ENCODE assay signal across 9 cellular contexts in the genomic region with DNA sequence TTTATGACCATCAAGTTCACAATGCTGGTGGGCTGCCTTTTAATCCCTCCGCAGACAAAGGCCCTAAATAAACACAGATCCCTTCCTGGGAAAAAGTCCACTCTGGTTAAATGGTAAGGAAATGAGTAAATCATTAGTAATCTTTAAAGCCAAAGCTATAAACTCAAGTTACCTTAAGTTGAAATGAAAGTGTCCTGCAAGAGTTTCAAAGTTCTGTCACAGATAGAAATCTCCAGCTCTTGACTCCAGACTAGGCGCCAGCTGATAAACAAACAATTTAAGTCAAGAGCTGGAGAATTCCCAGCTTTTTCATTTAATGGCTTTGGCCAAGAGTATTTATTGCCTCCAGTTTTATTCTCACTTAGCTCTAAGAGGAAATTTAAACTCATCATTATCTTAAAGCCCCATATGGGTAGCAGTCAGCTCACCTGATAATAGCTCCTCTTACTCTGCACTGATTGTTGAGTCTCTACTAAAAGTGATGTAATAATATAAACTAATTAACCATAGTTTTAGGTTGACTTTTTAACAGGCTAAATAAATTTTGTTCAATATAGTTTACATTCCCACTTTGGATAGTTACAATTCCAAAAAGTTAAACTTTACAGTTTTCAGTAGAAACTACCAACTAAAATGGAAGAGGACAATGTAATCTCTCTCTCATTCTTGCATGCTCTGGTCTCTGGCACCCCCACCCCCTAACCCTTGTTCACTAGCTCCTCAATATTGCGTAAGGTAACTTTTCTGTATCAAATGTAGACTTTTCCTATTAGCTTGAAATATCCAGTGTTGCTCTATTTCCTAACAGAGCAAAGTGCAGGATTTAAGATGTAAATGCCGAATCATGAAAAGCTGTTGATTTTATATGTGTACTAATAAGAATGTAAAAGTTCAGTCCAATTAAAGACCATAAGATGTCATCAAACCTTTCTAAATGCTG. TPM values are rescaled to one million over a fixed set of nuclear protein-coding genes. Genes with fewer than 3 reads are reported as not detected.
DNase-seq lines count a peak whose midpoint lies in the region; ATAC-seq and TF ChIP-seq lines count a peak whose summit lies in the region.
"Had no signal": no experiment of that assay in that cellular context is flagged by ENCODE, and none has a peak within 500 bp of the region (broad histone marks: within the 10 kb centered on the region; RNA-seq: fewer than 3 reads in every experiment).

No MANE protein-coding gene starts in this region.

- no peaks in the 10 kb centered on the region for H3K9me2 ChIP-seq in GM23338 (ENCODE audit: insufficient read depth)

- TF ChIP-seq CTCF in GM23338 (conservative IDR thresholded peaks at IDR 0.05; ENCODE audit: low read depth in 2 of 2) (no peak), epithelial cell of proximal tubule (conservative IDR thresholded peaks at IDR 0.05; ENCODE audit: low read depth, low read length) (no peak)

- H3K4me1 ChIP-seq in GM23338 (ENCODE audit: insufficient read depth) = peaks cover 47% of the 10 kb centered on the region
- H3K4me1 ChIP-seq in aorta (ENCODE audit: control insufficient read depth in 1 of 2, insufficient read depth in 2 of 2, low read length in 2 of 2) = no peaks in the 10 kb centered on the region

- H3K36me3 Mint-ChIP-seq in GM23338 (ENCODE audit: low read depth) (no peaks in the 10 kb centered on the region), immature natural killer cell (peaks cover 0 to 8% (median 0%) of the 10 kb centered on the region in 3 donors)

- H3K79me2 ChIP-seq in GM23338 (replicated peaks; ENCODE audit: insufficient read depth) = no peaks in the 10 kb centered on the region; the same call in 1 of the 2 replicates

- H3K27ac ChIP-seq in GM23338 (ENCODE audit: low read depth) = no peak overlapping the region; the same call in 1 of the 2 replicates
- H3K27ac ChIP-seq in aorta (ENCODE audit: low read depth in 1 of 2, low read length in 2 of 2) = no peak overlapping the region

- no peaks in the 10 kb centered on the region for H3K36me3 ChIP-seq in GM23338 (ENCODE audit: insufficient read depth)
- no peaks in the 10 kb centered on the region for H3K36me3 ChIP-seq in aorta (ENCODE audit: control insufficient read depth in 1 of 2, insufficient read depth in 2 of 2, low read length in 1 of 2)

- WGBS in aorta, 2 donors = 91 to 93% methylated on average over 4 of the region's 4 CpGs

- DNase-seq in GM23338 (ENCODE audit: low spot score) = no peak
- DNase-seq in NCI-H226 = peak; percentile 38
- DNase-seq in epithelial cell of proximal tubule (ENCODE audit: low read depth) = peak; percentile 33
- peak; percentile 41 for DNase-seq in skeletal muscle cell (ENCODE audit: low read depth)
- no peak for DNase-seq in anterior cingulate cortex (lab: John Stamatoyannopoulos, UW)
- DNase-seq in aorta = no peak
- no peak for DNase-seq in immature natural killer cell
- DNase-seq in cardiac septum (ENCODE audit: low spot score) = no peak
- DNase-seq: activated CD4-positive, alpha-beta memory T cell treated with anti-CD3 and anti-CD28 coated beads for 36 hours had no signal

- no peak overlapping the region for H2AFZ ChIP-seq in GM23338

- H3K9me3 ChIP-seq in aorta (ENCODE audit: control insufficient read depth, low read length) = no peaks in the 10 kb centered on the region

- intact Hi-C loops in aorta (cut with DNase I) (no loop called here), cardiac septum (cut with DNase I) (no loop called here)

- ATAC-seq in GM23338 (no peak), aorta (ENCODE audit: low FRiP score) (no peak)

- H4K20me1 ChIP-seq in GM23338 (replicated peaks; ENCODE audit: insufficient read depth) = 0 out of 2 replicates have a peak, but pooled peaks cover under 1% of the 10 kb centered on the region

- H3K4me1 Mint-ChIP-seq in GM23338 (peaks cover 51% of the 10 kb centered on the region), immature natural killer cell (no peaks in the 10 kb centered on the region)

- H3K27me3 ChIP-seq in GM23338 (ENCODE audit: insufficient read depth) (no peaks in the 10 kb centered on the region), aorta (ENCODE audit: control insufficient read depth in 1 of 2, insufficient read depth in 2 of 2, low read length in 1 of 2) (no peaks in the 10 kb centered on the region)

- H3K4me3 Mint-ChIP-seq in GM23338 = no peak overlapping the region
- H3K4me3 Mint-ChIP-seq in immature natural killer cell = no peak overlapping the region
- H3K4me3 Mint-ChIP-seq: activated CD4-positive, alpha-beta memory T cell treated with anti-CD3 and anti-CD28 coated beads for 36 hours had no signal

- H3K9me3 Mint-ChIP-seq in GM23338 = no peaks in the 10 kb centered on the region
- H3K9me3 Mint-ChIP-seq in immature natural killer cell = no peaks in the 10 kb centered on the region
- H3K9me3 Mint-ChIP-seq: activated CD4-positive, alpha-beta memory T cell treated with anti-CD3 and anti-CD28 coated beads for 36 hours had no signal

- H3K4me2 ChIP-seq in GM23338 = peak overlapping the region; percentile 24; the same call in 1 of the 2 replicates

- no peak overlapping the region for H3K4me3 ChIP-seq in GM23338
- no peak overlapping the region for H3K4me3 ChIP-seq in epithelial cell of proximal tubule (ENCODE audit: low read depth, low read length)
- no peak overlapping the region for H3K4me3 ChIP-seq in skeletal muscle cell (ENCODE audit: low read depth, low read length)
- H3K4me3 ChIP-seq in aorta (ENCODE audit: low read length in 2 of 2) = no peak overlapping the region

- H3K27ac Mint-ChIP-seq in GM23338 (peak overlapping the region; percentile 73), immature natural killer cell (no peak overlapping the region)
- H3K27ac Mint-ChIP-seq: activated CD4-positive, alpha-beta memory T cell treated with anti-CD3 and anti-CD28 coated beads for 36 hours had no signal

- H3K27me3 Mint-ChIP-seq in GM23338 (ENCODE audit: insufficient read depth, low read depth, poor library complexity) (no peaks in the 10 kb centered on the region), immature natural killer cell (ENCODE audit: low read depth in 3 of 3) (peaks cover 0 to 1% (median 0%) of the 10 kb centered on the region in 3 donors)
- H3K27me3 Mint-ChIP-seq: activated CD4-positive, alpha-beta memory T cell treated with anti-CD3 and anti-CD28 coated beads for 36 hours had no signal

- no peaks in the 10 kb centered on the region for H3F3A ChIP-seq in GM23338 (replicated peaks; ENCODE audit: low read depth)

TF ChIP-seq in GM23338, 12 proteins besides CTCF, POLR2A, EP300 and RAD21:
- TF ChIP-seq EZH2phosphoT487 (IDR thresholded peaks at IDR 0.05; ENCODE audit: unreplicated experiment) (no peak), STAT1 (IDR thresholded peaks at IDR 0.05; ENCODE audit: unreplicated experiment) (no peak), POLR2AphosphoS5 (IDR thresholded peaks at IDR 0.05; ENCODE audit: low read depth) (no peak)
- TF ChIP-seq, protein P1, sequence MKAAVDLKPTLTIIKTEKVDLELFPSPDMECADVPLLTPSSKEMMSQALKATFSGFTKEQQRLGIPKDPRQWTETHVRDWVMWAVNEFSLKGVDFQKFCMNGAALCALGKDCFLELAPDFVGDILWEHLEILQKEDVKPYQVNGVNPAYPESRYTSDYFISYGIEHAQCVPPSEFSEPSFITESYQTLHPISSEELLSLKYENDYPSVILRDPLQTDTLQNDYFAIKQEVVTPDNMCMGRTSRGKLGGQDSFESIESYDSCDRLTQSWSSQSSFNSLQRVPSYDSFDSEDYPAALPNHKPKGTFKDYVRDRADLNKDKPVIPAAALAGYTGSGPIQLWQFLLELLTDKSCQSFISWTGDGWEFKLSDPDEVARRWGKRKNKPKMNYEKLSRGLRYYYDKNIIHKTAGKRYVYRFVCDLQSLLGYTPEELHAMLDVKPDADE (IDR thresholded peaks at IDR 0.05) = no peak
- TF ChIP-seq, protein P2, sequence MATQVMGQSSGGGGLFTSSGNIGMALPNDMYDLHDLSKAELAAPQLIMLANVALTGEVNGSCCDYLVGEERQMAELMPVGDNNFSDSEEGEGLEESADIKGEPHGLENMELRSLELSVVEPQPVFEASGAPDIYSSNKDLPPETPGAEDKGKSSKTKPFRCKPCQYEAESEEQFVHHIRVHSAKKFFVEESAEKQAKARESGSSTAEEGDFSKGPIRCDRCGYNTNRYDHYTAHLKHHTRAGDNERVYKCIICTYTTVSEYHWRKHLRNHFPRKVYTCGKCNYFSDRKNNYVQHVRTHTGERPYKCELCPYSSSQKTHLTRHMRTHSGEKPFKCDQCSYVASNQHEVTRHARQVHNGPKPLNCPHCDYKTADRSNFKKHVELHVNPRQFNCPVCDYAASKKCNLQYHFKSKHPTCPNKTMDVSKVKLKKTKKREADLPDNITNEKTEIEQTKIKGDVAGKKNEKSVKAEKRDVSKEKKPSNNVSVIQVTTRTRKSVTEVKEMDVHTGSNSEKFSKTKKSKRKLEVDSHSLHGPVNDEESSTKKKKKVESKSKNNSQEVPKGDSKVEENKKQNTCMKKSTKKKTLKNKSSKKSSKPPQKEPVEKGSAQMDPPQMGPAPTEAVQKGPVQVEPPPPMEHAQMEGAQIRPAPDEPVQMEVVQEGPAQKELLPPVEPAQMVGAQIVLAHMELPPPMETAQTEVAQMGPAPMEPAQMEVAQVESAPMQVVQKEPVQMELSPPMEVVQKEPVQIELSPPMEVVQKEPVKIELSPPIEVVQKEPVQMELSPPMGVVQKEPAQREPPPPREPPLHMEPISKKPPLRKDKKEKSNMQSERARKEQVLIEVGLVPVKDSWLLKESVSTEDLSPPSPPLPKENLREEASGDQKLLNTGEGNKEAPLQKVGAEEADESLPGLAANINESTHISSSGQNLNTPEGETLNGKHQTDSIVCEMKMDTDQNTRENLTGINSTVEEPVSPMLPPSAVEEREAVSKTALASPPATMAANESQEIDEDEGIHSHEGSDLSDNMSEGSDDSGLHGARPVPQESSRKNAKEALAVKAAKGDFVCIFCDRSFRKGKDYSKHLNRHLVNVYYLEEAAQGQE (IDR thresholded peaks at IDR 0.05; ENCODE audit: unreplicated experiment) = no peak
TF ChIP-seq in GM23338: peak in this region for 0.

RNA-seq across cellular contexts. Expression of a gene that starts 56.1 kb away (rescaled TPM):
- total RNA-seq in GM23338 (2014; rRNA removed; shearing (Covaris generic)) = 51.0 and 57.0 TPM in 2 replicates
- polyA plus RNA-seq in GM23338 (2016; fragmentation: Nextera tagmentation; extraction: Ambion mirVana) = 29.0 and 31.3 TPM in 2 replicates
- 43.0 and 49.5 TPM in 2 replicates for total RNA-seq in epithelial cell of proximal tubule
- 10 to 100 TPM; 22.4 to 31.0 TPM for total RNA-seq in aorta
- 10 to 100 TPM; 29.3 to 32.5 TPM for polyA plus RNA-seq in aorta
- 10 to 100 TPM; 24.9 to 41.1 (median 28.4) TPM for polyA plus RNA-seq in immature natural killer cell
- total RNA-seq in cardiac septum = 54.8 TPM

Comparison
In these comparisons a context has a peak if more than half of its experiments do, and no peak if none do; other contexts are left out.
1. DNase-seq: peak in NCI-H226 (single experiment), epithelial cell of proximal tubule (single experiment) and skeletal muscle cell (single experiment); none in GM23338 (single experiment), anterior cingulate cortex (0 of 58), aorta (0 of 2), immature natural killer cell (0 of 3) and cardiac septum (single experiment).